In genomic region chr1:157098987-157099632, GRCh38 we compare ENCODE assay signal across 16 cellular contexts. TPM values are rescaled to one million over a fixed set of nuclear protein-coding genes. Genes with fewer than 3 reads are reported as not detected.
DNase-seq lines count a peak whose midpoint lies in the region; ATAC-seq, FAIRE-seq and TF ChIP-seq lines count a peak whose summit lies in the region.
"Not testable (repeated sequence)": the region's sequence is repeated elsewhere in the genome, so short reads cannot be mapped to it uniquely, and the experiment has no call there.
"Had no signal": no experiment of that assay in that cellular context is flagged by ENCODE, and none has a peak within 500 bp of the region (broad histone marks: within the 10 kb centered on the region; RNA-seq: fewer than 3 reads in every experiment).

No MANE protein-coding gene starts in this region.

- H3K27me3 ChIP-seq in BLaER1; H7 (ENCODE audit: control insufficient read depth, insufficient read depth, low read length); H1 (replicated peaks in 1 of 4; ENCODE audit: control insufficient read depth in 3 of 4, extremely low read depth in 1 of 4, insufficient read depth in 3 of 4, low read length in 3 of 4); lower lobe of right lung (ENCODE audit: low read depth): not testable (repeated sequence)

- H2BK120ac ChIP-seq in H1 (replicated peaks; ENCODE audit: low read depth, low read length): not testable (repeated sequence)

- not testable (repeated sequence) for H3K18ac ChIP-seq in H1 (ENCODE audit: extremely low read depth, low read length)

- not testable (repeated sequence) for H3K79me2 ChIP-seq in H1 (ENCODE audit: control insufficient read depth in 1 of 2, insufficient read depth in 2 of 2, low read length in 2 of 2)

- H3K79me1 ChIP-seq in H1 (ENCODE audit: low read depth, low read length): not testable (repeated sequence)

- peaks cover 12% of the 10 kb centered on the region for H3K4me1 ChIP-seq in BLaER1
- H3K4me1 ChIP-seq in H1 (replicated peaks in 1 of 4; ENCODE audit: control insufficient read depth in 3 of 4, insufficient read depth in 4 of 4, low read length in 3 of 4); lower lobe of right lung: not testable (repeated sequence)

- peak overlapping the region; percentile 58 for H3K4me2 ChIP-seq in BLaER1
- not testable (repeated sequence) for H3K4me2 ChIP-seq in H1 (ENCODE audit: insufficient read depth in 1 of 2, low read depth in 2 of 2, low read length in 2 of 2)

- not testable (repeated sequence) for H4K20me1 ChIP-seq in BLaER1; H1 (replicated peaks in 1 of 2; ENCODE audit: control insufficient read depth in 1 of 2, insufficient read depth in 2 of 2, low read length in 2 of 2)

- not testable (repeated sequence) for H3K14ac ChIP-seq in H1 (ENCODE audit: insufficient read length)

- not testable (repeated sequence) for H3K36me3 Mint-ChIP-seq in WTC11; activated T-helper 17 cell treated with anti-CD3 and anti-CD28 coated beads, Interleukin-2, amount 50 U/mL, for 72 hours (ENCODE audit: low read depth)

- TF ChIP-seq POLR2A in H1 (IDR thresholded peaks at IDR 0.05; ENCODE audit: control extremely low read depth in 1 of 2, low read depth in 2 of 2, low read length in 2 of 2): not testable (repeated sequence)

- not testable (repeated sequence) for H3K56ac ChIP-seq in H1 (replicated peaks; ENCODE audit: insufficient read length, low read depth, low read length)

- not testable (repeated sequence) for H3K27ac ChIP-seq in BLaER1; H1 (ENCODE audit: low read depth, low read length); lower lobe of right lung

- CTCF ChIA-PET in WTC11 (lab: Charles Lee) (interaction anchor here (0.7 to 4.1 kb wide), 3 partner anchors 9 to 57 kb away, joined by 3 to 26 read pairs (median 16); no protein-coding TSS in a partner anchor), H1 (lab: Charles Lee; ENCODE audit: partially characterized antibody) (interaction anchor here (0.7 to 7.2 kb wide), 7 partner anchors 9 to 59 kb away, joined by 3 to 35 read pairs (median 6); no protein-coding TSS in a partner anchor)

- H3K27ac Mint-ChIP-seq in WTC11; activated T-helper 17 cell treated with anti-CD3 and anti-CD28 coated beads, Interleukin-2, amount 50 U/mL, for 72 hours: not testable (repeated sequence)

- peak overlapping the region; percentile 33 for H3K4ac ChIP-seq in H1 (replicated peaks; ENCODE audit: insufficient read length, low read depth, low read length)

- H4K5ac ChIP-seq in H1 (ENCODE audit: insufficient read length, low read depth, low read length): not testable (repeated sequence)

- not testable (repeated sequence) for H3K23me2 ChIP-seq in H1 (ENCODE audit: low read depth, low read length)

- H3K9ac ChIP-seq in BLaER1; H1 (replicated peaks in 1 of 4; ENCODE audit: extremely low read depth in 1 of 4, low read depth in 3 of 4, low read length in 3 of 4): not testable (repeated sequence)

- H2BK5ac ChIP-seq in H1 (ENCODE audit: low read depth, low read length): not testable (repeated sequence)

- H3K4me3 Mint-ChIP-seq in WTC11; activated T-helper 17 cell treated with anti-CD3 and anti-CD28 coated beads, Interleukin-2, amount 50 U/mL, for 72 hours: not testable (repeated sequence)

- not testable (repeated sequence) for H2AK5ac ChIP-seq in H1 (ENCODE audit: low read depth, low read length)

- H3K4me1 Mint-ChIP-seq in WTC11; activated T-helper 17 cell treated with anti-CD3 and anti-CD28 coated beads, Interleukin-2, amount 50 U/mL, for 72 hours: not testable (repeated sequence)

- not testable (repeated sequence) for H3K23ac ChIP-seq in H1 (ENCODE audit: insufficient read length)

- not testable (repeated sequence) for H3K9me3 ChIP-seq in BLaER1; H1 (ENCODE audit: insufficient read depth in 2 of 2, low read depth in 1 of 2, low read length in 1 of 2); lower lobe of right lung

- not testable (repeated sequence) for H3K4me3 ChIP-seq in BLaER1; H7 (ENCODE audit: insufficient read depth, low read depth, low read length); H1 (ENCODE audit: extremely low read depth in 1 of 4, insufficient read depth in 2 of 4, low read depth in 3 of 4, low read length in 4 of 4); lower lobe of right lung

- H3K36me3 ChIP-seq in BLaER1; H7 (replicated peaks; ENCODE audit: control insufficient read depth, insufficient read depth, low read length); H1 (ENCODE audit: control insufficient read depth in 2 of 4, insufficient read depth in 4 of 4, low read length in 3 of 4); lower lobe of right lung: not testable (repeated sequence)

- not testable (repeated sequence) for H3K27me3 Mint-ChIP-seq in WTC11 (ENCODE audit: low read depth); activated T-helper 17 cell treated with anti-CD3 and anti-CD28 coated beads, Interleukin-2, amount 50 U/mL, for 72 hours

- not testable (repeated sequence) for TF ChIP-seq RAD21 in H1 (IDR thresholded peaks at IDR 0.05 in 1 of 2, conservative IDR thresholded peaks at IDR 0.05 in 1 of 2; ENCODE audit: low read depth in 2 of 2, low read length in 2 of 2)

- WGBS in H1 (ENCODE audit: extremely low coverage in 1 of 2, insufficient coverage in 1 of 2, insufficient read length in 1 of 2, insufficient replicate concordance in 2 of 2, low coverage in 1 of 2, low lambda C conversion rate in 2 of 2, missing lambda C conversion rate in 1 of 2), 2 experiments: 83% methylated on average over 11 of the region's 17 CpGs; no CpG with 5 or more reads in 1 of the 2 experiments

- not testable (repeated sequence) for H2AFZ ChIP-seq in H1 (ENCODE audit: low read length)

- intact Hi-C loops in lower lobe of right lung (cut with DNase I); posterior vena cava (cut with DNase I): not testable (repeated sequence)

- H2BK15ac ChIP-seq in H1 (ENCODE audit: low read length): not testable (repeated sequence)

- not testable (repeated sequence) for FAIRE-seq in H1 (lab: Jason Lieb, UNC)

- H4K8ac ChIP-seq in H1 (ENCODE audit: extremely low read depth, insufficient read depth, low read length): not testable (repeated sequence)

- not testable (repeated sequence) for H3K9me3 Mint-ChIP-seq in WTC11; activated T-helper 17 cell treated with anti-CD3 and anti-CD28 coated beads, Interleukin-2, amount 50 U/mL, for 72 hours

- TF ChIP-seq EP300 in H1 (IDR thresholded peaks at IDR 0.05; ENCODE audit: borderline replicate concordance in 1 of 2, low read depth in 2 of 2, low read length in 2 of 2): not testable (repeated sequence)

- H2BK12ac ChIP-seq in H1 (ENCODE audit: low read depth, low read length): not testable (repeated sequence)

- not testable (repeated sequence) for H2BK20ac ChIP-seq in H1 (ENCODE audit: low read length)

- POLR2A ChIA-PET in WTC11 (lab: Charles Lee): interaction anchor here (0.6 kb wide), 1 partner anchor 141 kb away, joined by 3 read pairs; no protein-coding TSS in a partner anchor
- POLR2A ChIA-PET in H1 (lab: Charles Lee; ENCODE audit: partially characterized antibody): interaction anchor here (1.6 kb wide), 1 partner anchor 38 kb away, joined by 3 read pairs; no protein-coding TSS in a partner anchor

- DNase-seq in H7 (peak; percentile 59), posterior vena cava (ENCODE audit: low spot score) (peak; percentile 55)
- not testable (repeated sequence) for DNase-seq in WTC11 (ENCODE audit: low spot score); H1 (ENCODE audit: low read depth in 1 of 2, low spot score in 2 of 2); lower lobe of right lung; stimulated activated naive CD8-positive, alpha-beta T cell treated with anti-CD3 and anti-CD28 coated beads, Interleukin-15, Interleukin-2, amounts not matched to agents 100 U/mL and 50 U/mL, for 24 hours

- ATAC-seq in WTC11: peak; percentile 25; the same call in 1 of the 2 replicates
- ATAC-seq in activated T-helper 17 cell treated with anti-CD3 and anti-CD28 coated beads, Interleukin-2, amount 50 U/mL, for 72 hours (replicated peaks): peak; percentile 89
- peak; percentile 6 to 32 for ATAC-seq in lower lobe of right lung
- ATAC-seq in stimulated activated naive CD8-positive, alpha-beta T cell treated with anti-CD3 and anti-CD28 coated beads, Interleukin-15, Interleukin-2, amounts not matched to agents 100 U/mL and 50 U/mL, for 24 hours: peak; percentile 42

- not testable (repeated sequence) for TF ChIP-seq CTCF in WTC11 (IDR thresholded peaks at IDR 0.05); H1 (IDR thresholded peaks at IDR 0.05; ENCODE audit: control extremely low read depth in 1 of 3, insufficient read depth in 1 of 3, low read depth in 1 of 3, low read length in 3 of 3); lower lobe of right lung (IDR thresholded peaks at IDR 0.05)

- H4K91ac ChIP-seq in H1 (replicated peaks; ENCODE audit: insufficient read length, low read length): not testable (repeated sequence)

RNA-seq across cellular contexts. Expression of gene ETV3L, which starts 0.5 kb away (rescaled TPM):
- 0.74 and 1.1 TPM in 2 replicates for total RNA-seq in H7 (2014; rRNA removed; shearing (Covaris generic))
- total RNA-seq in WTC11 (2021) (0.13 to 0.30 TPM (median 0.25 TPM) in 3 replicates), lower lobe of right lung (not detected), posterior vena cava (not detected)
- under 1 TPM in 1 of 2 donors, not detected in 1; 0.26 TPM for total RNA-seq in activated T-helper 17 cell treated with anti-CD3 and anti-CD28 coated beads, Interleukin-2, amount 50 U/mL, for 72 hours
- total RNA-seq in H1 (2021; fragmentation: NEBNext Ultra II Directional; extraction: Animal tissue kit (Norgen Biotek cat#: 25700)): 0.17 and 0.25 TPM in 2 replicates
- 0.26 and 0.28 TPM in 2 replicates for polyA plus RNA-seq in H1 (2011; rRNA removed)
- 0.36 TPM for polyA plus RNA-seq in H1 (2011; cell fraction: cytosol; rRNA removed)
- 0.29 TPM for polyA plus RNA-seq in H1 (2011; cell fraction: nucleus; rRNA removed)
- 0.24 to 0.37 TPM (median 0.31 TPM) in 3 of 4 replicates, not detected in the other for polyA plus RNA-seq in H1 (2012, experiment 1 of 2)
- 0.08 TPM for polyA plus RNA-seq in H1 (2012, experiment 2 of 2)
- 0.12 TPM for polyA plus RNA-seq in H1 (2013, experiment 1 of 2)
- polyA plus RNA-seq in H1 (2013, experiment 2 of 2): 0.13 TPM
- 0.22 and 0.27 TPM in 2 replicates for polyA minus RNA-seq in H1 (2011; rRNA and poly(A)+ RNA removed)
- not detected for polyA minus RNA-seq in H1 (2011; cell fraction: cytosol; rRNA and poly(A)+ RNA removed)
- not detected for polyA minus RNA-seq in H1 (2011; cell fraction: nucleus; rRNA and poly(A)+ RNA removed)
- total RNA-seq: A673; Calu3; CD4-positive, alpha-beta T cell; Daoy; GM23248; HFFc6; HT1080 had no signal
- polyA plus RNA-seq: BJ, GM23248 had no signal

RNA-seq across cellular contexts. Expression of gene ETV3, which starts 39.1 kb away (rescaled TPM):
- total RNA-seq in H7 (2014; rRNA removed; shearing (Covaris generic)): 20.2 and 22.5 TPM in 2 replicates
- total RNA-seq in WTC11 (2021) (21.3 to 26.0 TPM (median 22.1 TPM) in 3 replicates), lower lobe of right lung (29.5 TPM), posterior vena cava (10 to 100 TPM; 25.6 to 28.1 TPM)
- 10 to 100 TPM; 18.4 to 39.4 TPM for total RNA-seq in activated T-helper 17 cell treated with anti-CD3 and anti-CD28 coated beads, Interleukin-2, amount 50 U/mL, for 72 hours
- 23.8 and 26.6 TPM in 2 replicates for total RNA-seq in H1 (2021; fragmentation: NEBNext Ultra II Directional; extraction: Animal tissue kit (Norgen Biotek cat#: 25700))
- polyA plus RNA-seq in H1 (2011; rRNA removed): 6.0 and 7.0 TPM in 2 replicates
- 7.6 TPM for polyA plus RNA-seq in H1 (2011; cell fraction: cytosol; rRNA removed)
- 6.8 TPM for polyA plus RNA-seq in H1 (2011; cell fraction: nucleus; rRNA removed)
- 8.9 to 12.0 TPM (median 9.7 TPM) in 4 replicates for polyA plus RNA-seq in H1 (2012, experiment 1 of 2)
- polyA plus RNA-seq in H1 (2012, experiment 2 of 2): 1.0 TPM
- polyA plus RNA-seq in H1 (2013, experiment 1 of 2): 6.9 TPM
- 6.3 TPM for polyA plus RNA-seq in H1 (2013, experiment 2 of 2)
- 24.8 and 27.2 TPM in 2 replicates for polyA minus RNA-seq in H1 (2011; rRNA and poly(A)+ RNA removed)
- polyA minus RNA-seq in H1 (2011; cell fraction: cytosol; rRNA and poly(A)+ RNA removed): 14.2 TPM
- polyA minus RNA-seq in H1 (2011; cell fraction: nucleus; rRNA and poly(A)+ RNA removed): 19.3 TPM

RNA-seq across cellular contexts. Expression of gene ARHGEF11, which starts 53.6 kb away (rescaled TPM):
- 44.7 and 46.0 TPM in 2 replicates for total RNA-seq in H7 (2014; rRNA removed; shearing (Covaris generic))
- total RNA-seq in WTC11 (2021) (31.8 to 38.1 TPM (median 32.8 TPM) in 3 replicates), lower lobe of right lung (54.5 TPM), posterior vena cava (10 to 100 TPM; 28.8 to 32.2 TPM)
- 1 to 10 TPM; 4.1 to 4.7 TPM for total RNA-seq in activated T-helper 17 cell treated with anti-CD3 and anti-CD28 coated beads, Interleukin-2, amount 50 U/mL, for 72 hours
- total RNA-seq in H1 (2021; fragmentation: NEBNext Ultra II Directional; extraction: Animal tissue kit (Norgen Biotek cat#: 25700)): 32.4 and 33.1 TPM in 2 replicates
- polyA plus RNA-seq in H1 (2011; rRNA removed): 19.9 and 23.1 TPM in 2 replicates
- 17.8 TPM for polyA plus RNA-seq in H1 (2011; cell fraction: cytosol; rRNA removed)
- polyA plus RNA-seq in H1 (2011; cell fraction: nucleus; rRNA removed): 85.7 TPM
- polyA plus RNA-seq in H1 (2012, experiment 1 of 2): 20.6 to 25.7 TPM (median 23.4 TPM) in 4 replicates
- polyA plus RNA-seq in H1 (2012, experiment 2 of 2): 9.4 TPM
- 12.1 TPM for polyA plus RNA-seq in H1 (2013, experiment 1 of 2)
- 10.9 TPM for polyA plus RNA-seq in H1 (2013, experiment 2 of 2)
- polyA minus RNA-seq in H1 (2011; rRNA and poly(A)+ RNA removed): 33.6 and 49.1 TPM in 2 replicates
- polyA minus RNA-seq in H1 (2011; cell fraction: cytosol; rRNA and poly(A)+ RNA removed): 20.3 TPM
- 55.4 TPM for polyA minus RNA-seq in H1 (2011; cell fraction: nucleus; rRNA and poly(A)+ RNA removed)

Comparison
In these comparisons a context has a peak if more than half of its experiments do, and no peak if none do; other contexts are left out.
1. ATAC-seq: peak in every context shown above with its lines; median percentile 89 in activated T-helper 17 cell treated with anti-CD3 and anti-CD28 coated beads, Interleukin-2, amount 50 U/mL, for 72 hours; 42 in stimulated activated naive CD8-positive, alpha-beta T cell treated with anti-CD3 and anti-CD28 coated beads, Interleukin-15, Interleukin-2, amounts not matched to agents 100 U/mL and 50 U/mL, for 24 hours; 25 in WTC11; 19 in lower lobe of right lung.